Comparison of ENCODE assay signal across 1 cellular context in genomic region chr19:2269244-2270156, GRCh38.
TF ChIP-seq lines count a peak whose summit lies in the region.

No MANE protein-coding gene starts in this region.

TF ChIP-seq in SK-N-SH treated with all-trans-retinoic acid at 6 μM for 48 hours, 23 proteins besides CTCF, POLR2A, EP300 and RAD21 (continued from another document):
- TF ChIP-seq POU6F1 (CRISPR knock-in tag; IDR thresholded peaks at IDR 0.05; ENCODE audit: borderline replicate concordance, low read depth), result no peak
- no peak for TF ChIP-seq ESRRG (CRISPR knock-in tag; IDR thresholded peaks at IDR 0.05)
- TF ChIP-seq OSR1 (CRISPR knock-in tag; IDR thresholded peaks at IDR 0.05), result 0 out of 2 replicates have a peak, but pooled peaks have one; percentile 54
- no peak for TF ChIP-seq RARB (CRISPR knock-in tag; IDR thresholded peaks at IDR 0.05)
- no peak for TF ChIP-seq CREB5 (CRISPR knock-in tag; IDR thresholded peaks at IDR 0.05; ENCODE audit: low read depth)
